Comparison of ENCODE assay signal across 1 cellular context in genomic region chr5:132469380-132470372, GRCh38.
TF ChIP-seq lines count a peak whose summit lies in the region.

No MANE protein-coding gene starts in this region.

TF ChIP-seq in HCT116, 20 proteins besides CTCF, POLR2A, EP300 and RAD21 (continued from another document):
- TF ChIP-seq MAX (IDR thresholded peaks at IDR 0.05) (no peak), ZBTB33 (IDR thresholded peaks at IDR 0.05; ENCODE audit: extremely low read depth, insufficient replicate concordance, low read length) (no peak), EZH2 (IDR thresholded peaks at IDR 0.05) (no peak), ELF1 (IDR thresholded peaks at IDR 0.05; ENCODE audit: borderline replicate concordance, low read depth) (no peak), ZFX (IDR thresholded peaks at IDR 0.05) (no peak)
